In genomic region chr4:17680559-17680958, GRCh38 we compare ENCODE assay signal across 30 cellular contexts.
"Had no signal": no experiment of that assay in that cellular context is flagged by ENCODE, and none has a peak within 500 bp of the region (broad histone marks: within the 10 kb centered on the region; RNA-seq: fewer than 3 reads in every experiment).

No MANE protein-coding gene starts in this region.

- H3K27me3 Mint-ChIP-seq: activated naive CD8-positive, alpha-beta T cell treated with anti-CD3 and anti-CD28 coated beads for 36 hours had no signal

- H3K36me3 Mint-ChIP-seq: activated naive CD8-positive, alpha-beta T cell treated with anti-CD3 and anti-CD28 coated beads for 36 hours; naive B cell had no signal

- H3K4me3 Mint-ChIP-seq: activated naive CD4-positive, alpha-beta T cell treated with anti-CD3 and anti-CD28 coated beads for 36 hours; activated naive CD8-positive, alpha-beta T cell treated with anti-CD3 and anti-CD28 coated beads for 36 hours; brain; naive B cell; nephron progenitor cell; T-helper 2 cell treated with Interferon-gamma antibody and Interleukin-4, amounts not matched to agents 5 μg/mL and 100 μg/mL, for 36 hours had no signal

- H3K27ac Mint-ChIP-seq: activated naive CD4-positive, alpha-beta T cell treated with anti-CD3 and anti-CD28 coated beads for 36 hours; activated naive CD8-positive, alpha-beta T cell treated with anti-CD3 and anti-CD28 coated beads for 36 hours; nephron progenitor cell; T-helper 2 cell treated with Interferon-gamma antibody and Interleukin-4, amounts not matched to agents 5 μg/mL and 100 μg/mL, for 36 hours had no signal

- H3K27me3 ChIP-seq: ascending aorta, cardiac muscle cell, colonic mucosa, esophagus squamous epithelium, heart right ventricle, neutrophil, transverse colon had no signal

- H3K4me2 ChIP-seq: smooth muscle cell had no signal

- H3K4me1 Mint-ChIP-seq: activated naive CD8-positive, alpha-beta T cell treated with anti-CD3 and anti-CD28 coated beads for 36 hours; brain; naive B cell; nephron progenitor cell had no signal

- H3K4me3 ChIP-seq: ascending aorta, cardiac muscle cell, colonic mucosa, esophagus squamous epithelium, heart right ventricle, left ventricle myocardium inferior, smooth muscle cell, transverse colon had no signal

- H3K9me3 Mint-ChIP-seq: activated naive CD4-positive, alpha-beta T cell treated with anti-CD3 and anti-CD28 coated beads for 36 hours; activated naive CD8-positive, alpha-beta T cell treated with anti-CD3 and anti-CD28 coated beads for 36 hours; T-helper 2 cell treated with Interferon-gamma antibody and Interleukin-4, amounts not matched to agents 5 μg/mL and 100 μg/mL, for 36 hours had no signal

- H3K27ac ChIP-seq: ascending aorta, cardiac muscle cell, colonic mucosa, epithelial cell of prostate, esophagus squamous epithelium, heart right ventricle, left ventricle myocardium inferior, neutrophil, transverse colon had no signal

- H3K9me3 ChIP-seq: ascending aorta, colonic mucosa, esophagus squamous epithelium, neutrophil, transverse colon had no signal

- FAIRE-seq: endometrium had no signal

- ATAC-seq: heart right ventricle, sciatic nerve had no signal

- DNase-seq: activated CD4-positive, alpha-beta T cell treated with anti-CD3 and anti-CD28 coated beads for 4 hours; activated CD4-positive, alpha-beta T cell treated with anti-CD3 and anti-CD28 coated beads, Interleukin-2, amount 50 U/mL, for 48 hours; activated CD8-positive, alpha-beta memory T cell treated with anti-CD3 and anti-CD28 coated beads for 24 hours; activated effector memory CD4-positive, alpha-beta T cell treated with anti-CD3 and anti-CD28 coated beads, Interleukin-2, amount 50 U/mL, for 16 hours; activated naive CD4-positive, alpha-beta T cell treated with anti-CD3 and anti-CD28 coated beads for 36 hours; activated naive CD8-positive, alpha-beta T cell treated with anti-CD3 and anti-CD28 coated beads for 36 hours; cerebellar nuclear complex; colonic mucosa; effector CD8-positive, alpha-beta T cell; esophagus squamous epithelium; foreskin melanocyte; heart right ventricle; left ventricle myocardium inferior; naive B cell; nephron progenitor cell; retina; stimulated activated CD4-positive, alpha-beta T cell treated with anti-CD3 and anti-CD28 coated beads, Interleukin-1b, Interleukin-23, amount 100 ng/mL, for 48 hours; stimulated activated CD4-positive, alpha-beta T cell treated with anti-CD3 and anti-CD28 coated beads, Interleukin-4, amount 100 ng/mL, for 4 hours; stimulated activated CD8-positive, alpha-beta memory T cell treated with anti-CD3 and anti-CD28 coated beads, Interleukin-4, amount 100 ng/mL, for 48 hours; stimulated activated naive CD4-positive, alpha-beta T cell; transverse colon had no signal

- H3K4me1 ChIP-seq: ascending aorta, colonic mucosa, esophagus squamous epithelium, heart right ventricle, left ventricle myocardium inferior, transverse colon had no signal

- H3K36me3 ChIP-seq: ascending aorta, cardiac muscle cell, colonic mucosa, esophagus squamous epithelium, heart right ventricle, left ventricle myocardium inferior, neutrophil, transverse colon had no signal
